18 cellular contexts compared by ENCODE assay signal in the genomic region with DNA sequence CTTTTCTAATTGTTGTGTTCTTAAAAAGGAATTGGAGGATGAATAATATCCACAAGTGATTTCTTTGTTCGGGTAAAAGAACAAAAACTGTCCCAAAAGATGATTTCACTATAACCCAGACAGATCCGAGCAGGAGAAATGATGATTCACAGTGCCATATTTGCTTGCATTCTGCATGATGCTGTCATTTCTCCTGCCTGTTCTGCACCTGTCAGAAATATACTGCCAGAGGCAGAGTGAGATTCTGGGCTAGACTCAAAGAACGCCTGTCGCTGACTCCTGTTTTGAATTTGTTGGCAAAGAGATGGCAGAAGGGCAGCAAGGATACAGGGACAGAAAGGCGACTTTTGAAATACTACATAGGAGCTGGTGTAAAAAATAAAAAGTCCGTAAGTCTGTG. TPM values are rescaled to one million over a fixed set of nuclear protein-coding genes. Genes with fewer than 3 reads are reported as not detected.
A peak's percentile ranks its signal among the peaks of the same experiment; 100 is the strongest.
DNase-seq lines count a peak whose midpoint lies in the region; ATAC-seq, FAIRE-seq and TF ChIP-seq lines count a peak whose summit lies in the region.
"Had no signal": no experiment of that assay in that cellular context is flagged by ENCODE, and none has a peak within 500 bp of the region (broad histone marks: within the 10 kb centered on the region; RNA-seq: fewer than 3 reads in every experiment).

No MANE protein-coding gene starts in this region.

- H3K27me3 Mint-ChIP-seq in MCF 10A (ENCODE audit: insufficient read depth, unreplicated experiment), result no peaks in the 10 kb centered on the region
- peaks cover 5% of the 10 kb centered on the region for H3K27me3 Mint-ChIP-seq in astrocyte (ENCODE audit: low read depth, unreplicated experiment)
- H3K27me3 Mint-ChIP-seq in mesothelial cell of epicardium (ENCODE audit: low read depth), result peaks cover 2% of the 10 kb centered on the region
- H3K27me3 Mint-ChIP-seq: CD4-positive, CD25-positive, alpha-beta regulatory T cell had no signal

- no peak overlapping the region for H3K4me3 ChIP-seq in breast epithelium
- no peak overlapping the region for H3K4me3 ChIP-seq in astrocyte (ENCODE audit: insufficient read depth, low read depth, low read length)

- no peak for TF ChIP-seq CTCF in MCF 10A (IDR thresholded peaks at IDR 0.05; ENCODE audit: unreplicated experiment)
- no peak for TF ChIP-seq CTCF in breast epithelium (IDR thresholded peaks at IDR 0.05)
- TF ChIP-seq CTCF in astrocyte (IDR thresholded peaks at IDR 0.05; ENCODE audit: insufficient read depth, low read depth, low read length), result no peak
- no peak for TF ChIP-seq CTCF in mesothelial cell of epicardium (IDR thresholded peaks at IDR 0.05; ENCODE audit: unreplicated experiment)

- H3K9me3 Mint-ChIP-seq in MCF 10A (ENCODE audit: unreplicated experiment) (no peaks in the 10 kb centered on the region), astrocyte (ENCODE audit: unreplicated experiment) (peaks cover 4% of the 10 kb centered on the region), mesothelial cell of epicardium (peaks cover 4% of the 10 kb centered on the region)

- no peaks in the 10 kb centered on the region for H3K79me2 ChIP-seq in astrocyte (ENCODE audit: insufficient read depth, low read length)

- H4K20me1 ChIP-seq in astrocyte (ENCODE audit: insufficient read depth, low read length), result no peaks in the 10 kb centered on the region

- H3K4me1 Mint-ChIP-seq in MCF 10A (ENCODE audit: insufficient read depth, unreplicated experiment) (peaks cover 12% of the 10 kb centered on the region), astrocyte (ENCODE audit: low read depth, unreplicated experiment) (peaks cover 7% of the 10 kb centered on the region), mesothelial cell of epicardium (peaks cover 20% of the 10 kb centered on the region)
- H3K4me1 Mint-ChIP-seq: CD4-positive, CD25-positive, alpha-beta regulatory T cell had no signal

- no peak overlapping the region for H3K9ac ChIP-seq in astrocyte (ENCODE audit: low read length)

- H3K4me3 Mint-ChIP-seq in MCF 10A (ENCODE audit: unreplicated experiment) (peak overlapping the region; percentile 47), astrocyte (ENCODE audit: unreplicated experiment) (no peak overlapping the region), mesothelial cell of epicardium (no peak overlapping the region)
- H3K4me3 Mint-ChIP-seq: CD4-positive, CD25-positive, alpha-beta regulatory T cell had no signal

- no peak for DNase-seq in MCF 10A (ENCODE audit: unreplicated experiment)
- DNase-seq in breast epithelium (ENCODE audit: low spot score in 2 of 2), result no peak
- peak; percentile 40 for DNase-seq in astrocyte (ENCODE audit: low read depth)
- no peak for DNase-seq in mesothelial cell of epicardium (ENCODE audit: low spot score in 2 of 2, unreplicated experiment in 2 of 2)
- DNase-seq in urothelium cell line (ENCODE audit: low spot score), result peak; percentile 4
- DNase-seq in activated CD4-positive, alpha-beta T cell treated with anti-CD3 and anti-CD28 coated beads for 1 hour, result no peak
- DNase-seq in NCI-H748 (lab: John Stamatoyannopoulos, UW; ENCODE audit: unreplicated experiment), result no peak
- DNase-seq: AML-193; CD4-positive, CD25-positive, alpha-beta regulatory T cell; DND-41; GF-D8; NCI-H1105 treated with DMSO at 0.1 percent for 48 hours; NCI-H2029 had no signal

- H3K4me2 ChIP-seq in astrocyte (ENCODE audit: low read length), result peak overlapping the region; percentile 25

- peak overlapping the region in 1 of 2 donors; percentile 30 for H3K27ac ChIP-seq in breast epithelium
- H3K27ac ChIP-seq in astrocyte (ENCODE audit: low read depth, low read length), result no peak overlapping the region

- H3K27me3 ChIP-seq in breast epithelium (no peaks in the 10 kb centered on the region), astrocyte (ENCODE audit: insufficient read depth, low read length) (no peaks in the 10 kb centered on the region)

- POLR2A ChIA-PET in MCF 10A (lab: Yijun Ruan, JAX), result interaction anchor here (0.6 kb wide), 1 partner anchor 701 kb away, joined by 4 read pairs; no protein-coding TSS in a partner anchor

- no peak for TF ChIP-seq POLR2A in breast epithelium (IDR thresholded peaks at IDR 0.05)

- intact Hi-C loops in MCF 10A (cut with micrococcal nuclease), result loop anchor here (5.0 to 10.0 kb wide), 3 partner anchors 64 to 611 kb away; no protein-coding TSS in a partner anchor
- intact Hi-C loops in breast epithelium (cut with DNase I; ENCODE audit: low total_unique reads), result no loop called here

- H3K9me3 ChIP-seq in breast epithelium (no peaks in the 10 kb centered on the region), astrocyte (ENCODE audit: insufficient read depth, low read depth, low read length) (no peaks in the 10 kb centered on the region)

- no peak for ATAC-seq in HG02970 (IDR thresholded peaks at IDR 0.05; ENCODE audit: low FRiP score, unreplicated experiment)

- H3K4me1 ChIP-seq in breast epithelium (peaks cover 0 to 3% of the 10 kb centered on the region in 2 donors), astrocyte (ENCODE audit: insufficient read depth, low read length) (peaks cover 7% of the 10 kb centered on the region)

- no TSS peak for BruUV-seq in MCF 10A (replicated peaks; lab: Mats Ljungman, UMichigan)

- H3K27ac Mint-ChIP-seq in MCF 10A (ENCODE audit: low read depth, unreplicated experiment) (no peak overlapping the region), astrocyte (ENCODE audit: unreplicated experiment) (no peak overlapping the region), mesothelial cell of epicardium (peak overlapping the region; percentile 9)
- H3K27ac Mint-ChIP-seq: CD4-positive, CD25-positive, alpha-beta regulatory T cell had no signal

- CTCF ChIA-PET in MCF 10A (lab: Yijun Ruan, JAX), result interaction anchor here (0.6 to 2.4 kb wide), 17 partner anchors 10 to 1353 kb away, joined by 3 to 28 read pairs (median 3); no protein-coding TSS in a partner anchor

- no peak overlapping the region for H2AFZ ChIP-seq in astrocyte (ENCODE audit: low read depth, low read length)

- FAIRE-seq in astrocyte (lab: Jason Lieb, UNC) (no peak), urothelium cell line (lab: Jason Lieb, UNC) (no peak)
- FAIRE-seq: H54 had no signal

- H3K36me3 ChIP-seq in breast epithelium, result no peaks in the 10 kb centered on the region
- H3K36me3 ChIP-seq in astrocyte (ENCODE audit: insufficient read depth, low read length), result no peaks in the 10 kb centered on the region

- H3K36me3 Mint-ChIP-seq in MCF 10A (ENCODE audit: insufficient read depth, unreplicated experiment), result peaks cover 7% of the 10 kb centered on the region
- H3K36me3 Mint-ChIP-seq in astrocyte (ENCODE audit: low read depth, unreplicated experiment), result no peaks in the 10 kb centered on the region
- H3K36me3 Mint-ChIP-seq in mesothelial cell of epicardium, result no peaks in the 10 kb centered on the region
- H3K36me3 Mint-ChIP-seq: CD4-positive, CD25-positive, alpha-beta regulatory T cell had no signal

RNA-seq across cellular contexts. Expression of a gene that starts 34.6 kb away (rescaled TPM):
- not detected in 2 replicates for total RNA-seq in MCF 10A (2022)
- total RNA-seq in breast epithelium, result not detected
- total RNA-seq in astrocyte, result not detected in 2 replicates
- total RNA-seq in mesothelial cell of epicardium, result 0.16 TPM in 1 of 3 replicates, not detected in the others
- total RNA-seq: A673; CD4-positive, CD25-positive, alpha-beta regulatory T cell; OCI-LY7; RPMI7951 had no signal

Comparison
In these comparisons a context has a peak if more than half of its experiments do, and no peak if none do; other contexts are left out.
1. DNase-seq: peak in astrocyte (single experiment) and urothelium cell line (single experiment); none in MCF 10A (single experiment), breast epithelium (0 of 2), mesothelial cell of epicardium (0 of 2), activated CD4-positive, alpha-beta T cell treated with anti-CD3 and anti-CD28 coated beads for 1 hour (single experiment) and NCI-H748 (single experiment).